In genomic region chr1:46547481-46548383, GRCh38 we compare ENCODE assay signal across 8 cellular contexts. TPM values are rescaled to one million over a fixed set of nuclear protein-coding genes. Genes with fewer than 3 reads are reported as not detected.
DNase-seq lines count a peak whose midpoint lies in the region; ATAC-seq, FAIRE-seq and TF ChIP-seq lines count a peak whose summit lies in the region.

No MANE protein-coding gene starts in this region.

- no peak overlapping the region for H3K27ac ChIP-seq in astrocyte (ENCODE audit: low read depth, low read length)
- H3K27ac ChIP-seq in kidney (ENCODE audit: low read depth in 2 of 2, low read length in 2 of 2): no peak overlapping the region

- H4K20me1 ChIP-seq in astrocyte (ENCODE audit: insufficient read depth, low read length): no peaks in the 10 kb centered on the region

- H3K9me3 ChIP-seq in astrocyte (ENCODE audit: insufficient read depth, low read depth, low read length) (no peaks in the 10 kb centered on the region), kidney (ENCODE audit: control insufficient read depth in 1 of 2, low read length in 2 of 2) (no peaks in the 10 kb centered on the region)

- intact Hi-C loops in kidney (cut with DNase I): no loop called here

- no peaks in the 10 kb centered on the region for H3K9me3 Mint-ChIP-seq in astrocyte (ENCODE audit: unreplicated experiment)

- H3K27ac Mint-ChIP-seq in astrocyte (ENCODE audit: unreplicated experiment): no peak overlapping the region

- DNase-seq in SIG-M5 treated with dmso at 0.1 percent for 504 hours (lab: John Stamatoyannopoulos, UW; ENCODE audit: unreplicated experiment) (peak; percentile 55), SIG-M5 (lab: John Stamatoyannopoulos, UW) (no peak), NB4 (ENCODE audit: low read depth) (peak; percentile 57), astrocyte (ENCODE audit: low read depth) (peak; percentile 23), kidney (peak; percentile 62), T1000 (lab: John Stamatoyannopoulos, UW) (no peak), NCI-H1930 (lab: John Stamatoyannopoulos, UW) (no peak)

- H3K4me1 ChIP-seq in astrocyte (ENCODE audit: insufficient read depth, low read length) (no peaks in the 10 kb centered on the region), kidney (ENCODE audit: control insufficient read depth in 1 of 2, insufficient read depth in 1 of 2, low read depth in 1 of 2, low read length in 2 of 2) (no peaks in the 10 kb centered on the region)

- H3K79me2 ChIP-seq in astrocyte (ENCODE audit: insufficient read depth, low read length): no peaks in the 10 kb centered on the region

- ATAC-seq in GM18505 (IDR thresholded peaks at IDR 0.05; ENCODE audit: unreplicated experiment): no peak

- peaks cover 75% of the 10 kb centered on the region for H3K27me3 Mint-ChIP-seq in astrocyte (ENCODE audit: low read depth, unreplicated experiment)

- peaks cover 50% of the 10 kb centered on the region for H3K27me3 ChIP-seq in astrocyte (ENCODE audit: insufficient read depth, low read length)

- H3K4me1 Mint-ChIP-seq in astrocyte (ENCODE audit: low read depth, unreplicated experiment): peaks cover 4% of the 10 kb centered on the region

- peak; percentile 27 for TF ChIP-seq CTCF in NB4 (IDR thresholded peaks at IDR 0.05; ENCODE audit: low read depth, low read length)
- peak; percentile 47 for TF ChIP-seq CTCF in astrocyte (IDR thresholded peaks at IDR 0.05; ENCODE audit: insufficient read depth, low read depth, low read length)
- peak; percentile 46 for TF ChIP-seq CTCF in kidney (IDR thresholded peaks at IDR 0.05; ENCODE audit: borderline replicate concordance, extremely low read depth, insufficient read depth)

- no peaks in the 10 kb centered on the region for H3K36me3 ChIP-seq in astrocyte (ENCODE audit: insufficient read depth, low read length)
- no peaks in the 10 kb centered on the region for H3K36me3 ChIP-seq in kidney (ENCODE audit: control insufficient read depth in 1 of 2, insufficient read depth in 2 of 2, low read length in 2 of 2)

- H3K4me2 ChIP-seq in astrocyte (ENCODE audit: low read length): no peak overlapping the region

- H3K9ac ChIP-seq in astrocyte (ENCODE audit: low read length) (no peak overlapping the region), kidney (ENCODE audit: low read length in 2 of 2) (no peak overlapping the region)

- no peak overlapping the region for H2AFZ ChIP-seq in astrocyte (ENCODE audit: low read depth, low read length)

- H3K4me3 ChIP-seq in NB4 (ENCODE audit: low read depth, low read length) (no peak overlapping the region), astrocyte (ENCODE audit: insufficient read depth, low read depth, low read length) (no peak overlapping the region), kidney (ENCODE audit: low read length in 2 of 2) (no peak overlapping the region)

- H3K36me3 Mint-ChIP-seq in astrocyte (ENCODE audit: low read depth, unreplicated experiment): peaks cover 3% of the 10 kb centered on the region

- FAIRE-seq in astrocyte (lab: Jason Lieb, UNC) (peak; percentile 64), kidney (lab: Jason Lieb, UNC) (no peak)

- no peak overlapping the region for H3K4me3 Mint-ChIP-seq in astrocyte (ENCODE audit: unreplicated experiment)

- TF ChIP-seq POLR2A in NB4 (IDR thresholded peaks at IDR 0.05; ENCODE audit: extremely low read depth, insufficient read length) (no peak), GM18505 (IDR thresholded peaks at IDR 0.05; ENCODE audit: borderline replicate concordance, extremely low read depth, insufficient read depth, insufficient read length) (no peak)

RNA-seq across cellular contexts. Expression of gene KNCN, which starts 3.7 kb away (rescaled TPM):
- total RNA-seq in astrocyte (not detected in 2 replicates), kidney (not detected)
- polyA plus RNA-seq in kidney (ENCODE audit: insufficient read depth, low read depth, low replicate concordance): not detected

RNA-seq across cellular contexts. Expression of gene MKNK1, which starts 56.3 kb away (rescaled TPM):
- 22.8 and 26.9 TPM in 2 replicates for total RNA-seq in astrocyte
- total RNA-seq in kidney: 49.7 TPM
- 17.5 TPM for polyA plus RNA-seq in kidney (ENCODE audit: insufficient read depth, low read depth, low replicate concordance)

RNA-seq across cellular contexts. Expression of gene DMBX1, which starts 58.1 kb away (rescaled TPM):
- total RNA-seq in astrocyte (0.07 and 0.29 TPM in 2 replicates), kidney (not detected)
- polyA plus RNA-seq in kidney (ENCODE audit: insufficient read depth, low read depth, low replicate concordance): not detected

Comparison
In these comparisons a context has a peak if more than half of its experiments do, and no peak if none do; other contexts are left out.
1. DNase-seq: peak in SIG-M5 treated with dmso at 0.1 percent for 504 hours (single experiment), NB4 (single experiment), astrocyte (single experiment) and kidney (single experiment); none in SIG-M5 (single experiment), T1000 (single experiment) and NCI-H1930 (0 of 2).
2. Peak in every context shown above with its lines, with median percentiles within 50 percentile points of each other: CTCF ChIP-seq.